8 cellular contexts compared by ENCODE assay signal in genomic region chr13:43587376-43587775, GRCh38.
"Had no signal": no experiment of that assay in that cellular context is flagged by ENCODE, and none has a peak within 500 bp of the region (broad histone marks: within the 10 kb centered on the region; RNA-seq: fewer than 3 reads in every experiment).

No MANE protein-coding gene starts in this region.

- H3K4me3 ChIP-seq: GM12878 had no signal

- FAIRE-seq: G401.6, GM12878, GM12891, GM12892, GM18507, GM19239 had no signal

- ATAC-seq: GM12878 had no signal

- DNase-seq: GDM1, GF-D8 had no signal
